Comparison of ENCODE assay signal across 13 cellular contexts in the genomic region with DNA sequence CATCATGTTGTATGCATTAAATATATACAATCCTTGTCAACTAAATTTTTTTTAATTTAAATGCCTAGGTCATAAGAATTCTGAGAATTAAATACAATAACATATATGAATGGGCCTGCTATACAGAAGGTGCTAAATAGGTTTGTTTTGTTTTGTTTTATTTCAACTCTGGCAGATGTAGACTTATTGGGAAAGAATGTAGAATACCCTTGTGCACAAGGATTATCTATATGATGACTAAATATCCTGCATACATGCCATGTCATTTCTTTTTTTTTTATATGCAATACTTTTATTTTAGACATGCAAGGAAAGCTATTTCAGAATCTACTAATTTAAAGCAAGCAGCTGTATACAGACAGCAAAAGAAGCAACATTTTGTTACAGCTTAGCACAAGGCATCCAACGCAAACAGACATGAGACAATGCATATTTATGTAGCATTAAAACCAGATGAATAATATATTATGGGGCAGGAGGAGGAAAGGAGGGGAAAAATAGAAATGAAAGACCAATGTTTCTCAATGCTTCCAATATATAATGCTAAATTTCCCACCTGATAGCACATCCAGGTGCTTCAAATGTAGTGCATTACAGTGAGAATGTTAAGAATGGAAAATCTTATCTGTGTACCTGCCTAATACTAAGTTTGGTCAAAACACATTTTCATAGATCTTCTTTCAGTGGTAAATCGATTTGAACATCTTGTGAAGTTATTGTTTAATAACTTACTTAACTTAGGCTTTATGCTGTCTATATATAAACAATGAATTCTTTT. TPM values are rescaled to one million over a fixed set of nuclear protein-coding genes. Genes with fewer than 3 reads are reported as not detected.
DNase-seq lines count a peak whose midpoint lies in the region; FAIRE-seq and TF ChIP-seq lines count a peak whose summit lies in the region.
"Not testable (repeated sequence)": the region's sequence is repeated elsewhere in the genome, so short reads cannot be mapped to it uniquely, and the experiment has no call there.
"Had no signal": no experiment of that assay in that cellular context is flagged by ENCODE, and none has a peak within 500 bp of the region (broad histone marks: within the 10 kb centered on the region; RNA-seq: fewer than 3 reads in every experiment).

No MANE protein-coding gene starts in this region.

- not testable (repeated sequence) for H3K27ac ChIP-seq in endothelial cell of umbilical vein (ENCODE audit: insufficient read depth, low read depth, low read length); small intestine (ENCODE audit: low read depth in 1 of 2, low read length in 1 of 2)

- not testable (repeated sequence) for H3K4me3 ChIP-seq in adipocyte (ENCODE audit: low read length); endothelial cell of umbilical vein (replicated peaks in 1 of 3; ENCODE audit: insufficient read depth in 1 of 3, low read depth in 1 of 3, low read length in 3 of 3); small intestine (ENCODE audit: low read depth in 1 of 2, low read length in 2 of 2)

- POLR2A ChIA-PET in endothelial cell of umbilical vein (lab: Charles Lee) = not testable (repeated sequence)

- H3K9ac ChIP-seq in adipocyte (ENCODE audit: low read length); endothelial cell of umbilical vein (replicated peaks; ENCODE audit: extremely low read depth, insufficient read depth, low read length): not testable (repeated sequence)

- not testable (repeated sequence) for H2AFZ ChIP-seq in endothelial cell of umbilical vein (ENCODE audit: low read depth, low read length)

- not testable (repeated sequence) for H4K20me1 ChIP-seq in endothelial cell of umbilical vein (replicated peaks; ENCODE audit: control insufficient read depth, extremely low read depth, insufficient read depth, low read length)

- TF ChIP-seq POLR2A in H54 (IDR thresholded peaks at IDR 0.05; ENCODE audit: low read depth, low read length); endothelial cell of umbilical vein (IDR thresholded peaks at IDR 0.05; ENCODE audit: low read depth, low read length): not testable (repeated sequence)

- 81 to 84% (median 84%) methylated on average over 2 of the region's 2 CpGs for WGBS in small intestine, 3 donors

- peak; percentile 28 for DNase-seq in EL
- DNase-seq in H54 (ENCODE audit: insufficient read length, low spot score); endothelial cell of umbilical vein (ENCODE audit: low read depth, low spot score); small intestine: not testable (repeated sequence)
- peak; percentile 39 for DNase-seq in HT1080 (ENCODE audit: low read depth)
- peak; percentile 50 for DNase-seq in adipocyte (ENCODE audit: low read depth)
- DNase-seq in iris pigment epithelial cell (ENCODE audit: low read depth) = peak; percentile 69

- H3K9me3 ChIP-seq in adipocyte (ENCODE audit: control insufficient read depth, low read length); endothelial cell of umbilical vein (replicated peaks; ENCODE audit: control insufficient read depth, insufficient read depth, low read length); small intestine (ENCODE audit: control insufficient read depth, low read depth): not testable (repeated sequence)

- not testable (repeated sequence) for BruUV-seq in endothelial cell of umbilical vein (replicated peaks; lab: Mats Ljungman, UMichigan)

- FAIRE-seq in H54 (lab: Jason Lieb, UNC) = peak; percentile 82
- FAIRE-seq in endothelial cell of umbilical vein (lab: Jason Lieb, UNC) = peak; percentile 53
- FAIRE-seq in small intestine (lab: Jason Lieb, UNC) = peak; percentile 39

- not testable (repeated sequence) for H3K4me2 ChIP-seq in endothelial cell of umbilical vein (ENCODE audit: insufficient read depth, low read length)

- CTCF ChIA-PET in endothelial cell of umbilical vein (lab: Charles Lee) = not testable (repeated sequence)

- TF ChIP-seq CTCF in endothelial cell of umbilical vein (IDR thresholded peaks at IDR 0.05; ENCODE audit: extremely low read depth in 1 of 2, insufficient read depth in 1 of 2, low read depth in 1 of 2, low read length in 2 of 2) = not testable (repeated sequence)

- H3K36me3 ChIP-seq in adipocyte (ENCODE audit: control insufficient read depth, insufficient read depth, low read length, severe bottlenecking); endothelial cell of umbilical vein (ENCODE audit: control insufficient read depth in 2 of 2, extremely low read depth in 1 of 2, insufficient read depth in 2 of 2, low read length in 2 of 2); small intestine (ENCODE audit: control insufficient read depth in 2 of 2, insufficient read depth in 2 of 2, low read length in 2 of 2): not testable (repeated sequence)

- intact Hi-C loops in endothelial cell of umbilical vein (cut with micrococcal nuclease) = not testable (repeated sequence)

- H3K4me1 ChIP-seq in adipocyte (ENCODE audit: control insufficient read depth, insufficient read depth, low read length) = peaks cover 26% of the 10 kb centered on the region
- not testable (repeated sequence) for H3K4me1 ChIP-seq in endothelial cell of umbilical vein (ENCODE audit: control insufficient read depth, extremely low read depth, insufficient read depth, low read length); small intestine (ENCODE audit: control insufficient read depth in 2 of 2, insufficient read depth in 1 of 2, low read depth in 1 of 2, low read length in 1 of 2)

- not testable (repeated sequence) for H3K79me2 ChIP-seq in endothelial cell of umbilical vein (ENCODE audit: control insufficient read depth, insufficient read depth, low read length)

- H3K9me1 ChIP-seq in endothelial cell of umbilical vein (replicated peaks; ENCODE audit: control insufficient read depth, extremely low read depth, insufficient read depth, low read length) = not testable (repeated sequence)

- not testable (repeated sequence) for H3K27me3 ChIP-seq in adipocyte (replicated peaks; ENCODE audit: control insufficient read depth, insufficient read depth, low read length); endothelial cell of umbilical vein (ENCODE audit: control insufficient read depth in 2 of 2, insufficient read depth in 2 of 2, low read length in 2 of 2); small intestine (ENCODE audit: control insufficient read depth in 2 of 2, insufficient read depth in 2 of 2, low read length in 2 of 2)

- dilution Hi-C loops in endothelial cell of umbilical vein (cut with MboI; ENCODE audit: extremely low pct_ligation_motif_present, low sequenced_read_pairs) = not testable (repeated sequence)

RNA-seq across cellular contexts. Expression of a gene that starts 20.5 kb away (rescaled TPM):
- 18.0 and 24.1 TPM in 2 replicates for total RNA-seq in HT1080 (2014; rRNA removed; shearing (Covaris generic))
- 15.8 TPM in 2 replicates for polyA plus RNA-seq in HT1080 (2015; cell fraction: cytosol; rRNA removed)
- 65.3 and 69.2 TPM in 2 replicates for polyA plus RNA-seq in HT1080 (2015; cell fraction: nucleus; rRNA removed)
- total RNA-seq in endothelial cell of umbilical vein = 16.7 and 17.4 TPM in 2 replicates
- polyA plus RNA-seq in endothelial cell of umbilical vein (18.6 and 20.2 TPM in 2 replicates), small intestine (1 to 10 TPM; 2.2 to 4.9 (median 2.4) TPM)
- 11.7 and 13.6 TPM in 2 replicates for polyA plus RNA-seq in endothelial cell of umbilical vein (2011; cell fraction: cytosol; rRNA removed)
- polyA plus RNA-seq in endothelial cell of umbilical vein (2011; cell fraction: nucleus; rRNA removed) = 61.2 and 67.3 TPM in 2 replicates
- polyA plus RNA-seq in endothelial cell of umbilical vein (2012) = 10.9 and 11.6 TPM in 2 replicates
- 21.0 and 26.5 TPM in 2 replicates for polyA minus RNA-seq in endothelial cell of umbilical vein
- polyA minus RNA-seq in endothelial cell of umbilical vein (2011; cell fraction: cytosol; rRNA and poly(A)+ RNA removed) = 13.0 TPM
- 25.1 and 27.9 TPM in 2 replicates for polyA minus RNA-seq in endothelial cell of umbilical vein (2011; cell fraction: nucleus; rRNA and poly(A)+ RNA removed)

RNA-seq across cellular contexts. Expression of a gene that starts 50.6 kb away (rescaled TPM):
- not detected in 2 replicates for total RNA-seq in HT1080 (2014; rRNA removed; shearing (Covaris generic))
- not detected in 2 replicates for polyA plus RNA-seq in HT1080 (2015; cell fraction: cytosol; rRNA removed)
- not detected in 2 replicates for polyA plus RNA-seq in HT1080 (2015; cell fraction: nucleus; rRNA removed)
- 0.29 TPM in 1 of 2 replicates, not detected in the other for total RNA-seq in endothelial cell of umbilical vein
- polyA plus RNA-seq in endothelial cell of umbilical vein (0.10 and 0.17 TPM in 2 replicates), small intestine (1 to 10 TPM in 1 of 3 donors, not detected in 2; 3.6 TPM)
- polyA plus RNA-seq in endothelial cell of umbilical vein (2011; cell fraction: cytosol; rRNA removed) = 0.14 and 0.17 TPM in 2 replicates
- 0.36 and 0.66 TPM in 2 replicates for polyA plus RNA-seq in endothelial cell of umbilical vein (2011; cell fraction: nucleus; rRNA removed)
- not detected in 2 replicates for polyA plus RNA-seq in endothelial cell of umbilical vein (2012)
- 0.41 TPM in 1 of 2 replicates, not detected in the other for polyA minus RNA-seq in endothelial cell of umbilical vein
- polyA minus RNA-seq in endothelial cell of umbilical vein (2011; cell fraction: cytosol; rRNA and poly(A)+ RNA removed) = not detected
- not detected in 2 replicates for polyA minus RNA-seq in endothelial cell of umbilical vein (2011; cell fraction: nucleus; rRNA and poly(A)+ RNA removed)
- total RNA-seq: A172; Caco-2; CD4-positive, alpha-beta T cell; GM12878; HepG2 had no signal
- polyA plus RNA-seq: BJ, HepG2 had no signal
